In genomic region chr7:22934473-22935065, GRCh38 we compare ENCODE assay signal across 20 cellular contexts.
DNase-seq lines count a peak whose midpoint lies in the region; ATAC-seq, FAIRE-seq and TF ChIP-seq lines count a peak whose summit lies in the region.
"Had no signal": no experiment of that assay in that cellular context is flagged by ENCODE, and none has a peak within 500 bp of the region (broad histone marks: within the 10 kb centered on the region; RNA-seq: fewer than 3 reads in every experiment).

No MANE protein-coding gene starts in this region.

- no peaks in the 10 kb centered on the region for H3K36me3 Mint-ChIP-seq in type B pancreatic cell
- H3K36me3 Mint-ChIP-seq in CD4-positive, alpha-beta T cell (ENCODE audit: low read depth): no peaks in the 10 kb centered on the region
- H3K36me3 Mint-ChIP-seq: CD8-positive, alpha-beta T cell had no signal

- no peak for TF ChIP-seq RAD21 in GM12878 (IDR thresholded peaks at IDR 0.05; ENCODE audit: insufficient read depth, low read depth, low read length)

- H4K8ac ChIP-seq in mesenchymal stem cell (ENCODE audit: low read length): no peak overlapping the region

- no peak overlapping the region for H2AK5ac ChIP-seq in mesenchymal stem cell (ENCODE audit: low read length, severe bottlenecking)

- H2AFZ ChIP-seq in GM12878 (ENCODE audit: control insufficient read depth, low read depth, low read length) (no peak overlapping the region), mesenchymal stem cell (ENCODE audit: low read depth, low read length) (no peak overlapping the region)

- peak; percentile 7 for FAIRE-seq in GM12878 (lab: Jason Lieb, UNC)
- FAIRE-seq: A204.1, GM12892 had no signal

- no peak overlapping the region for H3K9ac ChIP-seq in GM12878 (ENCODE audit: control insufficient read depth, insufficient read depth, low read length)
- H3K9ac ChIP-seq in mesenchymal stem cell (ENCODE audit: low read length): peak overlapping the region; percentile 43

- H3K9me3 ChIP-seq in left ventricle myocardium inferior (replicated peaks) (peaks cover 11% of the 10 kb centered on the region), GM12878 (replicated peaks; ENCODE audit: control insufficient read depth, insufficient read depth, low read length) (no peaks in the 10 kb centered on the region; the same call in 2 of the 3 replicates), mesenchymal stem cell (ENCODE audit: control insufficient read depth, low read length) (peaks cover 15% of the 10 kb centered on the region), tibial artery (no peaks in the 10 kb centered on the region)
- H3K9me3 ChIP-seq in CD4-positive, alpha-beta T cell (ENCODE audit: control insufficient read depth, low read length): no peaks in the 10 kb centered on the region
- H3K9me3 ChIP-seq: SJSA1, upper lobe of right lung had no signal

- SMC1A ChIA-PET in GM12878 (lab: Charles Lee; ENCODE audit: uncharacterized antibody, unreplicated experiment): interaction anchor here (1.0 to 1.2 kb wide), 2 partner anchors 9 to 121 kb away, joined by 3 read pairs; no protein-coding TSS in a partner anchor

- H3K4ac ChIP-seq in mesenchymal stem cell (ENCODE audit: low read depth in 1 of 2, low read length in 2 of 2): no peak overlapping the region

- intact Hi-C loops in left ventricle myocardium inferior (cut with micrococcal nuclease): no loop called here
- intact Hi-C loops in left ventricle myocardium superior (cut with micrococcal nuclease): no loop called here
- intact Hi-C loops in GM12878 (cut with micrococcal nuclease; ENCODE audit: unreplicated experiment): no loop called here
- intact Hi-C loops in tibial artery (cut with DNase I; ENCODE audit: low total_unique reads): no loop called here
- intact Hi-C loops in CD4-positive, alpha-beta T cell (cut with DNase I, micrococcal nuclease): no loop called here

- H4K91ac ChIP-seq in mesenchymal stem cell (ENCODE audit: low read length): no peak overlapping the region

- BruUV-seq in GM12878 (replicated peaks; lab: Mats Ljungman, UMichigan): no TSS peak

- RAD21 ChIA-PET in GM12878 (lab: Charles Lee; ENCODE audit: unreplicated experiment): interaction anchor here (2.1 kb wide), 1 partner anchor 120 kb away, joined by 7 read pairs; no protein-coding TSS in a partner anchor

- POLR2A ChIA-PET in GM12878 (lab: Charles Lee): no interaction called here
- POLR2A ChIA-PET in CD4-positive, alpha-beta T cell (lab: Charles Lee): no interaction called here

- H2BK12ac ChIP-seq in mesenchymal stem cell (ENCODE audit: low read length in 2 of 2): no peak overlapping the region

- no peak for TF ChIP-seq POLR2A in GM12878 (IDR thresholded peaks at IDR 0.05; ENCODE audit: low read depth, low read length)

- 98% methylated on average over 4 of the region's 4 CpGs for WGBS in GM12878 (ENCODE audit: insufficient coverage, insufficient replicate concordance, low lambda C conversion rate, missing lambda C conversion rate)
- 51% methylated on average over 3 of the region's 4 CpGs for WGBS in mesenchymal stem cell

- CTCF ChIA-PET in GM12878 (lab: Yijun Ruan, JAX): no interaction called here
- CTCF ChIA-PET in CD4-positive, alpha-beta T cell (lab: Charles Lee): no interaction called here

- H3K36me3 ChIP-seq in left ventricle myocardium inferior (no peaks in the 10 kb centered on the region), GM12878 (ENCODE audit: control insufficient read depth in 2 of 2, insufficient read depth in 2 of 2, low read length in 1 of 2) (no peaks in the 10 kb centered on the region), mesenchymal stem cell (ENCODE audit: control insufficient read depth in 1 of 2, insufficient read depth in 2 of 2, low read depth in 1 of 2, low read length in 2 of 2) (peaks cover 0 to 22% of the 10 kb centered on the region in 2 experiments), tibial artery (peaks cover 0 to 3% (median 0%) of the 10 kb centered on the region in 3 donors)
- H3K36me3 ChIP-seq: cardiac muscle cell, SJSA1, upper lobe of right lung had no signal

- no peaks in the 10 kb centered on the region for H3K27me3 Mint-ChIP-seq in type B pancreatic cell
- no peaks in the 10 kb centered on the region for H3K27me3 Mint-ChIP-seq in CD4-positive, alpha-beta T cell

- H3K79me1 ChIP-seq in mesenchymal stem cell (replicated peaks; ENCODE audit: low read length, poor library complexity, severe bottlenecking): no peaks in the 10 kb centered on the region

- H3K14ac ChIP-seq in mesenchymal stem cell (ENCODE audit: low read length in 2 of 2): no peak overlapping the region

- H3K4me3 Mint-ChIP-seq in type B pancreatic cell: no peak overlapping the region
- no peak overlapping the region for H3K4me3 Mint-ChIP-seq in CD4-positive, alpha-beta T cell
- H3K4me3 Mint-ChIP-seq: activated naive CD4-positive, alpha-beta T cell treated with anti-CD3 and anti-CD28 coated beads, Interleukin-2, amount 10 ng/mL, durations not matched to agents 7 days and 5 days; CD8-positive, alpha-beta T cell had no signal

- H3K4me2 ChIP-seq in GM12878 (ENCODE audit: control insufficient read depth, insufficient read depth) (no peak overlapping the region), mesenchymal stem cell (ENCODE audit: low read length, poor library complexity, severe bottlenecking) (no peak overlapping the region)

- no peak overlapping the region for H3K27ac Mint-ChIP-seq in type B pancreatic cell
- no peak overlapping the region for H3K27ac Mint-ChIP-seq in CD4-positive, alpha-beta T cell
- H3K27ac Mint-ChIP-seq: activated naive CD4-positive, alpha-beta T cell treated with anti-CD3 and anti-CD28 coated beads, Interleukin-2, amount 10 ng/mL, durations not matched to agents 7 days and 5 days; CD8-positive, alpha-beta T cell had no signal

- no peak overlapping the region for H2BK5ac ChIP-seq in mesenchymal stem cell (ENCODE audit: low read depth, low read length, poor library complexity, severe bottlenecking)

- in situ Hi-C loops in GM12878 (cut with MboI): no loop called here

- no peak for TF ChIP-seq EP300 in GM12878 (IDR thresholded peaks at IDR 0.05; ENCODE audit: borderline replicate concordance in 1 of 2, control insufficient read depth in 1 of 2, low read depth in 2 of 2, low read length in 2 of 2)

- no peak overlapping the region for H3K23ac ChIP-seq in mesenchymal stem cell (ENCODE audit: low read length in 2 of 2)

- H3K79me2 ChIP-seq in GM12878 (ENCODE audit: control insufficient read depth, insufficient read depth, low read length): no peaks in the 10 kb centered on the region

- ATAC-seq in left ventricle myocardium superior: no peak
- ATAC-seq in GM12878: no peak
- no peak for ATAC-seq in CD4-positive, alpha-beta T cell (ENCODE audit: poor library complexity)
- ATAC-seq: CD8-positive, alpha-beta T cell; upper lobe of right lung had no signal

- no peak overlapping the region for H2BK15ac ChIP-seq in mesenchymal stem cell (ENCODE audit: low read depth, poor library complexity, severe bottlenecking)

- no peaks in the 10 kb centered on the region for H3K4me1 Mint-ChIP-seq in type B pancreatic cell (ENCODE audit: unreplicated experiment)
- H3K4me1 Mint-ChIP-seq in CD4-positive, alpha-beta T cell (ENCODE audit: low read depth): no peaks in the 10 kb centered on the region
- H3K4me1 Mint-ChIP-seq: activated naive CD4-positive, alpha-beta T cell treated with anti-CD3 and anti-CD28 coated beads, Interleukin-2, amount 10 ng/mL, durations not matched to agents 7 days and 5 days had no signal

- no peak overlapping the region for H3K18ac ChIP-seq in mesenchymal stem cell (ENCODE audit: low read depth in 1 of 2, low read length in 2 of 2)

- no peaks in the 10 kb centered on the region for H4K20me1 ChIP-seq in GM12878 (ENCODE audit: control insufficient read depth, insufficient read depth)

- H2BK120ac ChIP-seq in mesenchymal stem cell (ENCODE audit: low read depth, low read length): no peak overlapping the region

- H3K4me3 ChIP-seq in left ventricle myocardium inferior: no peak overlapping the region
- H3K4me3 ChIP-seq in GM12878: no peak overlapping the region
- no peak overlapping the region for H3K4me3 ChIP-seq in mesenchymal stem cell (ENCODE audit: insufficient read depth in 1 of 2, low read depth in 1 of 2, low read length in 2 of 2)
- no peak overlapping the region for H3K4me3 ChIP-seq in tibial artery
- H3K4me3 ChIP-seq: cardiac muscle cell, SJSA1, upper lobe of right lung had no signal

- TF ChIP-seq CTCF in left ventricle myocardium inferior (IDR thresholded peaks at IDR 0.05; ENCODE audit: borderline replicate concordance) (no peak), GM12878 (IDR thresholded peaks at IDR 0.05 in 2 of 3, conservative IDR thresholded peaks at IDR 0.05 in 1 of 3; ENCODE audit: control insufficient read depth in 2 of 3, extremely low read depth in 1 of 3, insufficient read depth in 1 of 3, low read depth in 3 of 3, low read length in 3 of 3) (no peak), tibial artery (IDR thresholded peaks at IDR 0.05) (no peak), type B pancreatic cell (conservative IDR thresholded peaks at IDR 0.05) (no peak)
- TF ChIP-seq CTCF in CD4-positive, alpha-beta T cell (IDR thresholded peaks at IDR 0.05): no peak

- DNase-seq in left ventricle myocardium inferior: no peak
- DNase-seq in left ventricle myocardium superior: no peak
- no peak for DNase-seq in GM12878 (ENCODE audit: low read depth, low spot score)
- peak; percentile 43 for DNase-seq in mesenchymal stem cell
- no peak for DNase-seq in tibial artery
- no peak for DNase-seq in type B pancreatic cell (ENCODE audit: extremely low spot score, unreplicated experiment)
- DNase-seq in CD4-positive, alpha-beta T cell: no peak
- DNase-seq in activated CD4-positive, alpha-beta T cell treated with anti-CD3 and anti-CD28 coated beads for 48 hours: no peak
- DNase-seq: activated CD4-positive, alpha-beta T cell treated with anti-CD3 and anti-CD28 coated beads for 4 hours; activated naive CD4-positive, alpha-beta T cell treated with anti-CD3 and anti-CD28 coated beads, Interleukin-2, amount 10 ng/mL, durations not matched to agents 7 days and 5 days; CD8-positive, alpha-beta T cell; effector memory CD4-positive, alpha-beta T cell; Karpas-422; NCI-H1436 treated with DMSO at 0.1 percent for 48 hours; NCI-H446 treated with DMSO at 0.1 percent for 48 hours; upper lobe of right lung had no signal

- H3K9me3 Mint-ChIP-seq in type B pancreatic cell: peaks cover 10% of the 10 kb centered on the region
- H3K9me3 Mint-ChIP-seq in CD4-positive, alpha-beta T cell: peaks cover 2% of the 10 kb centered on the region
- H3K9me3 Mint-ChIP-seq: CD8-positive, alpha-beta T cell had no signal

- H3K27ac ChIP-seq in left ventricle myocardium inferior (replicated peaks): peak overlapping the region; percentile 30
- no peak overlapping the region for H3K27ac ChIP-seq in GM12878 (ENCODE audit: control insufficient read depth, insufficient read depth)
- no peak overlapping the region for H3K27ac ChIP-seq in mesenchymal stem cell (ENCODE audit: low read length, poor library complexity, severe bottlenecking)
- peak overlapping the region; percentile 2 to 26 for H3K27ac ChIP-seq in tibial artery
- H3K27ac ChIP-seq in CD4-positive, alpha-beta T cell (ENCODE audit: low read depth, low read length): no peak overlapping the region
- H3K27ac ChIP-seq: cardiac muscle cell, SJSA1, upper lobe of right lung had no signal

- H3K27me3 ChIP-seq in left ventricle myocardium inferior (ENCODE audit: low read depth) (no peaks in the 10 kb centered on the region), GM12878 (replicated peaks in 1 of 2; ENCODE audit: control insufficient read depth in 2 of 2, insufficient read depth in 2 of 2, low read length in 1 of 2) (no peaks in the 10 kb centered on the region), mesenchymal stem cell (ENCODE audit: control insufficient read depth in 1 of 2, insufficient read depth in 1 of 2, low read length in 2 of 2) (no peaks in the 10 kb centered on the region), tibial artery (no peaks in the 10 kb centered on the region)
- H3K27me3 ChIP-seq in CD4-positive, alpha-beta T cell (ENCODE audit: control insufficient read depth, insufficient read depth, low read length): no peaks in the 10 kb centered on the region
- H3K27me3 ChIP-seq: cardiac muscle cell, SJSA1, upper lobe of right lung had no signal

- H3K4me1 ChIP-seq in left ventricle myocardium inferior (peaks cover 13% of the 10 kb centered on the region), GM12878 (ENCODE audit: control insufficient read depth, insufficient read depth, low read length) (no peaks in the 10 kb centered on the region), mesenchymal stem cell (ENCODE audit: control insufficient read depth, insufficient read depth, low read depth, low read length) (no peaks in the 10 kb centered on the region), tibial artery (peaks cover 0 to 18% (median 10%) of the 10 kb centered on the region in 4 donors)
- H3K4me1 ChIP-seq: SJSA1 had no signal

Comparison
In these comparisons a context has a peak if more than half of its experiments do, and no peak if none do; other contexts are left out.
1. H3K27ac ChIP-seq: peak in left ventricle myocardium inferior (single experiment) and tibial artery (2 of 2); none in GM12878 (single experiment), mesenchymal stem cell (single experiment) and CD4-positive, alpha-beta T cell (single experiment).